Comparison of ENCODE assay signal across 11 cellular contexts in genomic region chr19:50477751-50478515, GRCh38. TPM values are rescaled to one million over a fixed set of nuclear protein-coding genes. Genes with fewer than 3 reads are reported as not detected.
A peak's percentile ranks its signal among the peaks of the same experiment; 100 is the strongest.
DNase-seq lines count a peak whose midpoint lies in the region; ATAC-seq, FAIRE-seq and TF ChIP-seq lines count a peak whose summit lies in the region.
"Had no signal": no experiment of that assay in that cellular context is flagged by ENCODE, and none has a peak within 500 bp of the region (broad histone marks: within the 10 kb centered on the region; RNA-seq: fewer than 3 reads in every experiment).

No MANE protein-coding gene starts in this region.

- H3K23ac ChIP-seq in neuronal stem cell (ENCODE audit: low read depth, low read length, poor library complexity), result no peak overlapping the region

- POLR2A ChIA-PET in A549 (lab: Yijun Ruan, JAX), result interaction anchor here (1.0 kb wide), 1 partner anchor 109 kb away, joined by 3 read pairs; no protein-coding TSS in a partner anchor

- H2AK5ac ChIP-seq in neuronal stem cell (ENCODE audit: low read depth, low read length), result no peak overlapping the region

- H3K4me1 ChIP-seq in A549 (peaks cover 12% of the 10 kb centered on the region), neuronal stem cell (ENCODE audit: control insufficient read depth in 2 of 2, insufficient read depth in 1 of 2, low read depth in 1 of 2, low read length in 2 of 2) (no peaks in the 10 kb centered on the region)

- TF ChIP-seq CTCF in A549 (IDR thresholded peaks at IDR 0.05), result no peak

- H3K27ac Mint-ChIP-seq in activated naive CD8-positive, alpha-beta T cell, result peak overlapping the region; percentile 79
- peak overlapping the region in 4 of 6 donors; percentile 57 to 93 (median 78) for H3K27ac Mint-ChIP-seq in naive B cell

- no peak overlapping the region for H3K18ac ChIP-seq in neuronal stem cell (ENCODE audit: low read length)

- FAIRE-seq in A549 (lab: Jason Lieb, UNC) (no peak), GM19239 (lab: Jason Lieb, UNC) (peak; percentile 8)

- DNase-seq in A549 (ENCODE audit: low read depth in 1 of 2, low spot score in 1 of 2) (no peak), GM19239 (ENCODE audit: insufficient read length, low spot score) (no peak), naive B cell (no peak), neuronal stem cell (ENCODE audit: low spot score) (no peak), H4 (ENCODE audit: low spot score) (no peak), mesenteric fat pad (ENCODE audit: low spot score) (no peak), NCI-H1092 (lab: John Stamatoyannopoulos, UW) (no peak)
- DNase-seq: NCI-H1105 had no signal

- H3K14ac ChIP-seq in neuronal stem cell (ENCODE audit: low read length), result no peak overlapping the region

- H3K4ac ChIP-seq in neuronal stem cell (ENCODE audit: low read length), result no peak overlapping the region

- H3K27ac ChIP-seq in A549 (no peak overlapping the region), neuronal stem cell (replicated peaks; ENCODE audit: low read length) (no peak overlapping the region)
- H3K27ac ChIP-seq: suprapubic skin had no signal

- H2AFZ ChIP-seq in neuronal stem cell (ENCODE audit: low read length), result no peak overlapping the region

- no peaks in the 10 kb centered on the region for H3K9me3 ChIP-seq in A549
- peaks cover 5 to 31% of the 10 kb centered on the region in 2 donors for H3K9me3 ChIP-seq in neuronal stem cell (replicated peaks in 1 of 2; ENCODE audit: control insufficient read depth in 2 of 2, insufficient read depth in 1 of 2, low read depth in 1 of 2, low read length in 2 of 2)
- H3K9me3 ChIP-seq: suprapubic skin had no signal

- H3K4me3 ChIP-seq in A549 (peak overlapping the region; percentile 86), neuronal stem cell (ENCODE audit: low read length in 2 of 2) (no peak overlapping the region)

- no peak for ATAC-seq in A549
- no peak for ATAC-seq in naive B cell (ENCODE audit: low read depth in 2 of 2)

- no peak overlapping the region for H4K91ac ChIP-seq in neuronal stem cell (ENCODE audit: low read depth, low read length, poor library complexity)

- H3K9ac ChIP-seq in neuronal stem cell (ENCODE audit: low read depth, low read length, poor library complexity), result no peak overlapping the region

- peaks cover 18% of the 10 kb centered on the region for H3K4me1 Mint-ChIP-seq in activated naive CD8-positive, alpha-beta T cell (ENCODE audit: low read depth)
- H3K4me1 Mint-ChIP-seq in naive B cell, result peaks cover 29 to 46% (median 37%) of the 10 kb centered on the region in 3 donors

- H3K9me3 Mint-ChIP-seq in activated naive CD8-positive, alpha-beta T cell (ENCODE audit: low read depth), result no peaks in the 10 kb centered on the region
- peaks cover 0 to 4% (median 0%) of the 10 kb centered on the region in 7 donors for H3K9me3 Mint-ChIP-seq in naive B cell

- H2BK15ac ChIP-seq in neuronal stem cell (ENCODE audit: low read length), result no peak overlapping the region

- H2BK120ac ChIP-seq in neuronal stem cell (ENCODE audit: low read depth, low read length), result no peak overlapping the region

- TF ChIP-seq RAD21 in A549 (conservative IDR thresholded peaks at IDR 0.05 in 1 of 2, IDR thresholded peaks at IDR 0.05 in 1 of 2), result no peak

- H3K27me3 Mint-ChIP-seq in activated naive CD8-positive, alpha-beta T cell, result no peaks in the 10 kb centered on the region
- no peaks in the 10 kb centered on the region for H3K27me3 Mint-ChIP-seq in naive B cell

- TF ChIP-seq EP300 in A549 (IDR thresholded peaks at IDR 0.05), result no peak

- CTCF ChIA-PET in A549 (lab: Yijun Ruan, JAX), result interaction anchor here (0.8 to 3.6 kb wide), 20 partner anchors 10 to 330 kb away, joined by 3 to 29 read pairs (median 12); partner anchors contain the start of gene POLD1

- no peak overlapping the region for H4K8ac ChIP-seq in neuronal stem cell (ENCODE audit: low read depth, low read length)

- H3K36me3 Mint-ChIP-seq in activated naive CD8-positive, alpha-beta T cell, result peaks cover 6% of the 10 kb centered on the region
- peaks cover 0 to 15% of the 10 kb centered on the region in 2 donors for H3K36me3 Mint-ChIP-seq in naive B cell

- H2BK12ac ChIP-seq in neuronal stem cell (ENCODE audit: low read length), result no peak overlapping the region

- no peak overlapping the region for H2BK5ac ChIP-seq in neuronal stem cell (ENCODE audit: low read length)

- 93% methylated on average over 17 of the region's 17 CpGs for WGBS in A549 (ENCODE audit: missing lambda C conversion rate)
- WGBS in neuronal stem cell (ENCODE audit: extremely low coverage in 2 of 2, insufficient read length in 2 of 2, insufficient replicate concordance in 1 of 2), 2 donors, result no CpG with 5 or more reads among the region's 17 CpGs

- H3K36me3 ChIP-seq in neuronal stem cell (replicated peaks in 1 of 2; ENCODE audit: control insufficient read depth in 2 of 2, insufficient read depth in 2 of 2, low read length in 2 of 2), result peaks cover 14 to 29% of the 10 kb centered on the region in 2 donors

- H3K4me2 ChIP-seq in A549 (peak overlapping the region; percentile 97), neuronal stem cell (ENCODE audit: insufficient read depth, low read length, poor library complexity, severe bottlenecking) (no peak overlapping the region)

- H3K27me3 ChIP-seq in neuronal stem cell (ENCODE audit: control insufficient read depth in 3 of 3, insufficient read depth in 3 of 3, low read depth in 1 of 3, low read length in 3 of 3), result peaks cover 0 to 15% (median 0%) of the 10 kb centered on the region in 3 experiments
- H3K27me3 ChIP-seq: suprapubic skin had no signal

- H3K79me1 ChIP-seq in neuronal stem cell (ENCODE audit: low read depth, low read length), result peaks cover 5% of the 10 kb centered on the region

- no peak for TF ChIP-seq POLR2A in A549 (IDR thresholded peaks at IDR 0.05; ENCODE audit: low read length)

- peak overlapping the region; percentile 98 for H3K4me3 Mint-ChIP-seq in activated naive CD8-positive, alpha-beta T cell
- peak overlapping the region; percentile 96 to 99 (median 98) for H3K4me3 Mint-ChIP-seq in naive B cell

TF ChIP-seq in A549, 52 proteins besides CTCF, POLR2A, EP300 and RAD21:
- TF ChIP-seq NR3C1 (IDR thresholded peaks at IDR 0.05), result no peak
- TF ChIP-seq FOSB (CRISPR knock-in tag; IDR thresholded peaks at IDR 0.05), result no peak
- no peak for TF ChIP-seq HEYL (CRISPR knock-in tag; IDR thresholded peaks at IDR 0.05)

RNA-seq across cellular contexts. Expression of gene GARIN5A, which starts 1.3 kb away (rescaled TPM):
- polyA plus RNA-seq in A549 (2011; rRNA removed) (0.57 and 1.1 TPM in 2 replicates), A549 (2017; fragmentation: RNase III; extraction: RNeasy Plus Mini Kit Qiagen cat#74134 plus additional on column Dnase treatment) (1.5 to 2.5 TPM (median 1.7 TPM) in 3 replicates), naive B cell (ENCODE audit: low read depth in 6 of 6) (1 to 10 TPM in 1 of 6 donors, under 1 TPM in 4, not detected in 1; 0.38 to 2.2 (median 0.50) TPM)
- 1.2 and 1.5 TPM in 2 replicates for polyA plus RNA-seq in A549 (2012; cell fraction: cytosol; rRNA removed)
- 1.7 and 2.0 TPM in 2 replicates for polyA plus RNA-seq in A549 (2012; cell fraction: nucleus; rRNA removed)
- polyA minus RNA-seq in A549 (2011; rRNA and poly(A)+ RNA removed), result 0.91 and 1.4 TPM in 2 replicates
- 9.4 TPM for polyA plus RNA-seq in neuronal stem cell (2013, experiment 1 of 2)
- 8.0 TPM for polyA plus RNA-seq in neuronal stem cell (2013, experiment 2 of 2)
- total RNA-seq in H4 (2014; rRNA removed; shearing (Covaris generic)), result 2.9 and 8.6 TPM in 2 replicates
- 0.35 TPM for total RNA-seq in mesenteric fat pad

RNA-seq across cellular contexts. Expression of gene EMC10, which starts 1.6 kb away (rescaled TPM):
- polyA plus RNA-seq in A549 (2011; rRNA removed), result 52.8 and 54.0 TPM in 2 replicates
- polyA plus RNA-seq in A549 (2012; cell fraction: cytosol; rRNA removed), result 105 and 143 TPM in 2 replicates
- 127 and 152 TPM in 2 replicates for polyA plus RNA-seq in A549 (2012; cell fraction: nucleus; rRNA removed)
- polyA plus RNA-seq in A549 (2017; fragmentation: RNase III; extraction: RNeasy Plus Mini Kit Qiagen cat#74134 plus additional on column Dnase treatment), result 140 to 147 TPM (median 147 TPM) in 3 replicates
- polyA minus RNA-seq in A549 (2011; rRNA and poly(A)+ RNA removed), result 13.3 and 17.9 TPM in 2 replicates
- polyA plus RNA-seq in naive B cell (ENCODE audit: low read depth in 6 of 6), result 10 to 100 TPM in 1 of 6 donors, 1 to 10 TPM in 5; 7.0 to 11.9 (median 8.6) TPM
- 57.0 TPM for polyA plus RNA-seq in neuronal stem cell (2013, experiment 1 of 2)
- 55.4 TPM for polyA plus RNA-seq in neuronal stem cell (2013, experiment 2 of 2)
- 94.2 and 144 TPM in 2 replicates for total RNA-seq in H4 (2014; rRNA removed; shearing (Covaris generic))
- 53.3 TPM for total RNA-seq in mesenteric fat pad

RNA-seq across cellular contexts. Expression of gene JOSD2, which starts 33.1 kb away (rescaled TPM):
- 19.3 and 24.2 TPM in 2 replicates for polyA plus RNA-seq in A549 (2011; rRNA removed)
- polyA plus RNA-seq in A549 (2012; cell fraction: cytosol; rRNA removed), result 113 and 164 TPM in 2 replicates
- polyA plus RNA-seq in A549 (2012; cell fraction: nucleus; rRNA removed), result 81.5 and 129 TPM in 2 replicates
- 55.5 to 62.4 TPM (median 61.7 TPM) in 3 replicates for polyA plus RNA-seq in A549 (2017; fragmentation: RNase III; extraction: RNeasy Plus Mini Kit Qiagen cat#74134 plus additional on column Dnase treatment)
- polyA minus RNA-seq in A549 (2011; rRNA and poly(A)+ RNA removed), result 4.8 and 5.6 TPM in 2 replicates
- polyA plus RNA-seq in naive B cell (ENCODE audit: low read depth in 6 of 6), result 10 to 100 TPM in 5 of 6 donors, 1 to 10 TPM in 1; 9.8 to 20.7 (median 12.2) TPM
- 2.7 TPM for polyA plus RNA-seq in neuronal stem cell (2013, experiment 1 of 2)
- polyA plus RNA-seq in neuronal stem cell (2013, experiment 2 of 2), result 2.8 TPM
- 28.7 and 60.6 TPM in 2 replicates for total RNA-seq in H4 (2014; rRNA removed; shearing (Covaris generic))
- total RNA-seq in mesenteric fat pad, result 44.9 TPM

RNA-seq across cellular contexts. Expression of gene ASPDH, which starts 35.8 kb away (rescaled TPM):
- polyA plus RNA-seq in A549 (2011; rRNA removed) (not detected in 2 replicates), A549 (2017; fragmentation: RNase III; extraction: RNeasy Plus Mini Kit Qiagen cat#74134 plus additional on column Dnase treatment) (not detected in 3 replicates), naive B cell (ENCODE audit: low read depth in 6 of 6) (not detected)
- polyA plus RNA-seq in A549 (2012; cell fraction: cytosol; rRNA removed), result not detected in 2 replicates
- polyA plus RNA-seq in A549 (2012; cell fraction: nucleus; rRNA removed), result not detected in 2 replicates
- polyA minus RNA-seq in A549 (2011; rRNA and poly(A)+ RNA removed), result not detected in 2 replicates
- not detected for polyA plus RNA-seq in neuronal stem cell (2013, experiment 1 of 2)
- polyA plus RNA-seq in neuronal stem cell (2013, experiment 2 of 2), result not detected
- total RNA-seq in H4 (2014; rRNA removed; shearing (Covaris generic)), result not detected in 2 replicates
- not detected for total RNA-seq in mesenteric fat pad
- total RNA-seq: lung microvascular endothelial cell, suprapubic skin had no signal

RNA-seq across cellular contexts. Expression of gene MYBPC2, which starts 45.2 kb away (rescaled TPM):
- 0.03 TPM in 1 of 2 replicates, not detected in the other for polyA plus RNA-seq in A549 (2011; rRNA removed)
- 0.07 TPM in 1 of 2 replicates, not detected in the other for polyA plus RNA-seq in A549 (2012; cell fraction: cytosol; rRNA removed)
- polyA plus RNA-seq in A549 (2012; cell fraction: nucleus; rRNA removed), result 0.01 TPM in 1 of 2 replicates, not detected in the other
- polyA plus RNA-seq in A549 (2017; fragmentation: RNase III; extraction: RNeasy Plus Mini Kit Qiagen cat#74134 plus additional on column Dnase treatment), result 0.03 to 0.10 TPM in 2 of 3 replicates, not detected in the other
- polyA minus RNA-seq in A549 (2011; rRNA and poly(A)+ RNA removed), result not detected in 2 replicates
- polyA plus RNA-seq in naive B cell (ENCODE audit: low read depth in 6 of 6), result 1 to 10 TPM in 3 of 6 donors, under 1 TPM in 2, not detected in 1; 0.44 to 6.6 (median 1.2) TPM
- 1.0 TPM for polyA plus RNA-seq in neuronal stem cell (2013, experiment 1 of 2)
- polyA plus RNA-seq in neuronal stem cell (2013, experiment 2 of 2), result 1.2 TPM
- not detected in 2 replicates for total RNA-seq in H4 (2014; rRNA removed; shearing (Covaris generic))
- total RNA-seq in mesenteric fat pad, result not detected
- total RNA-seq: lung microvascular endothelial cell had no signal
